11 cellular contexts compared by ENCODE assay signal in the genomic region with DNA sequence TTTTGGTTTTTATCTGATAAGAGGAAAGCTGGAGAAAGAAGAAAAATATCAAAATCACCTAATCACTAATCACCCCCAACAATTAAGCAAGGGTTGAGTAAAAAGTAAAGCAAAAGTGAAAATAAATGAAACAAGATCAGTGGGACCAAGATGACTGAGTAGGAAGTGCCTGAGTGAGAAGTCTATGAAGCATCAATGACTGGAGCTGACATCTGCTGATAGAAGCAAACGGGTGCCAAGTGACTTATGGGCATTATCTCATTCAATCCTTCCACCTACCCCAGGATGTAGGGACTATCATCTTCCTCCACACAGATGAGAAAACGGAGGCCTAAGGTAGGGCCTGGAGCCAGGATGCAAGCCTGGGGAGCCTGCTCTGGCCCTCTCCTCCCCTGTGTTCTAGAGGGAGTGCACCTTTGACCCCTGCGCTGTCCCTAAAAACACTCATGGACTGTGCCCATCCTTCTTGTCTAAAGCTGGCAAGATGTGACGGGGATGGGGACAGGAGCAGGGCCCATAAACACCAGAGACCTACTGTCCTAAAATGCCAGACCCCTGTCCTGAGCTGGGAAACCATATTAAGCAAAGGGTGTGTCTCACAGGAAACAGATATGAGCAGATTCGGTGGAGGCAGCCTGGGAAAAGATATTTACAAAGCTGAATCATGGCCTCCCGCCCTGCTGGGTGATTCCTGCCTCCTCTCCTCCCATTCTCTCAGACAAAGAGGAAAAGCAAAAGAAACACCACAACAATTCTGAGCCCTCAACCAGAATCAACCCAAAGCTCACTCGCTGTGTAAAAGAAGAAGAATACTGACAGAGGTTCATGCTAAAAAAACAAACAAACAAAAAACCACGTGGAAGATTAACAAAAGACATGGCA.
A peak's percentile ranks its signal among the peaks of the same experiment; 100 is the strongest.
DNase-seq lines count a peak whose midpoint lies in the region; ATAC-seq and TF ChIP-seq lines count a peak whose summit lies in the region.
"Had no signal": no experiment of that assay in that cellular context is flagged by ENCODE, and none has a peak within 500 bp of the region (broad histone marks: within the 10 kb centered on the region; RNA-seq: fewer than 3 reads in every experiment).

No MANE protein-coding gene starts in this region.

- TF ChIP-seq POLR2A in testis (IDR thresholded peaks at IDR 0.05): no peak

- WGBS in testis, 2 donors: 81 to 83% methylated on average over 8 of the region's 8 CpGs

- ATAC-seq in HG03025 (IDR thresholded peaks at IDR 0.05; ENCODE audit: low FRiP score, unreplicated experiment) (no peak), GM18873 (IDR thresholded peaks at IDR 0.05; ENCODE audit: low FRiP score, unreplicated experiment) (no peak)

- no peaks in the 10 kb centered on the region for H3K27me3 ChIP-seq in brain microvascular endothelial cell (replicated peaks)
- no peaks in the 10 kb centered on the region for H3K27me3 ChIP-seq in osteoblast (ENCODE audit: insufficient read depth, low read length)
- H3K27me3 ChIP-seq in testis: no peaks in the 10 kb centered on the region
- H3K27me3 ChIP-seq: tibial artery had no signal

- H3K36me3 ChIP-seq in brain microvascular endothelial cell (replicated peaks): no peaks in the 10 kb centered on the region
- H3K36me3 ChIP-seq in osteoblast (ENCODE audit: insufficient read depth, low read length): no peaks in the 10 kb centered on the region
- H3K36me3 ChIP-seq in testis (ENCODE audit: low read depth, missing control alignments): no peaks in the 10 kb centered on the region
- H3K36me3 ChIP-seq: tibial artery had no signal

- H3K4me1 ChIP-seq in osteoblast (ENCODE audit: insufficient read depth, low read length): peaks cover 9% of the 10 kb centered on the region
- no peaks in the 10 kb centered on the region for H3K4me1 ChIP-seq in testis
- H3K4me1 ChIP-seq: tibial artery had no signal

- TF ChIP-seq CTCF in brain microvascular endothelial cell (IDR thresholded peaks at IDR 0.05; ENCODE audit: low read depth, low read length, missing control alignments) (no peak), osteoblast (IDR thresholded peaks at IDR 0.05; ENCODE audit: extremely low read depth, low read depth, low read length) (no peak), testis (IDR thresholded peaks at IDR 0.05) (no peak)

- H3K9me3 ChIP-seq in osteoblast (ENCODE audit: low read depth, low read length) (no peaks in the 10 kb centered on the region), testis (no peaks in the 10 kb centered on the region)
- H3K9me3 ChIP-seq: tibial artery had no signal

- no peak overlapping the region for H3K4me2 ChIP-seq in osteoblast (ENCODE audit: insufficient read depth, low read length)

- DNase-seq in DMS53 (lab: John Stamatoyannopoulos, UW) (peak; percentile 6), DMS53 treated with DMSO at 0.1 percent for 48 hours (lab: John Stamatoyannopoulos, UW; ENCODE audit: unreplicated experiment) (no peak), NCI-H146 (lab: John Stamatoyannopoulos, UW) (peak; percentile 31), brain microvascular endothelial cell (peak; percentile 66), osteoblast (ENCODE audit: insufficient read length, low spot score, missing footprints) (no peak), testis (no peak)
- DNase-seq: 8988T, NCI-H1436 treated with DMSO at 0.1 percent for 48 hours, tibial artery had no signal

- in situ Hi-C loops in brain microvascular endothelial cell (cut with HindIII; ENCODE audit: low pct_ligation_motif_present, low sequenced_read_pairs): no loop called here

- H3K27ac ChIP-seq in brain microvascular endothelial cell (peak overlapping the region; percentile 60), osteoblast (ENCODE audit: low read depth, low read length) (peak overlapping the region; percentile 58), testis (no peak overlapping the region)
- H3K27ac ChIP-seq: tibial artery had no signal

- no peaks in the 10 kb centered on the region for H3K79me2 ChIP-seq in osteoblast (ENCODE audit: insufficient read depth, low read length)

- H4K20me1 ChIP-seq in osteoblast (ENCODE audit: insufficient read depth, low read length): no peaks in the 10 kb centered on the region

- intact Hi-C loops in testis (cut with DNase I; ENCODE audit: low total_unique reads): no loop called here

- H3K4me3 ChIP-seq in brain microvascular endothelial cell (ENCODE audit: low read depth, low read length): no peak overlapping the region
- H3K4me3 ChIP-seq in osteoblast (ENCODE audit: insufficient read depth, low read length): no peak overlapping the region
- H3K4me3 ChIP-seq in testis: no peak overlapping the region
- H3K4me3 ChIP-seq: tibial artery had no signal

- peak overlapping the region; percentile 50 for H2AFZ ChIP-seq in osteoblast (ENCODE audit: low read length)

Comparison
In these comparisons a context has a peak if more than half of its experiments do, and no peak if none do; other contexts are left out.
1. DNase-seq: peak in DMS53 (single experiment), NCI-H146 (single experiment) and brain microvascular endothelial cell (single experiment); none in DMS53 treated with DMSO at 0.1 percent for 48 hours (single experiment), osteoblast (single experiment) and testis (single experiment).
2. H3K27ac ChIP-seq: peak in brain microvascular endothelial cell (single experiment) and osteoblast (single experiment); none in testis (0 of 2).